1 cellular context compared by ENCODE assay signal in genomic region chr5:96189987-96190386, GRCh38.
TF ChIP-seq lines count a peak whose summit lies in the region.

No MANE protein-coding gene starts in this region.

TF ChIP-seq in GM23338, 12 proteins besides CTCF, POLR2A, EP300 and RAD21 (continued from another document):
- TF ChIP-seq ZNF462 (CRISPR knock-in tag; IDR thresholded peaks at IDR 0.05): no peak
- no peak for TF ChIP-seq JUNB (IDR thresholded peaks at IDR 0.05; ENCODE audit: unreplicated experiment)
- TF ChIP-seq, protein P1, sequence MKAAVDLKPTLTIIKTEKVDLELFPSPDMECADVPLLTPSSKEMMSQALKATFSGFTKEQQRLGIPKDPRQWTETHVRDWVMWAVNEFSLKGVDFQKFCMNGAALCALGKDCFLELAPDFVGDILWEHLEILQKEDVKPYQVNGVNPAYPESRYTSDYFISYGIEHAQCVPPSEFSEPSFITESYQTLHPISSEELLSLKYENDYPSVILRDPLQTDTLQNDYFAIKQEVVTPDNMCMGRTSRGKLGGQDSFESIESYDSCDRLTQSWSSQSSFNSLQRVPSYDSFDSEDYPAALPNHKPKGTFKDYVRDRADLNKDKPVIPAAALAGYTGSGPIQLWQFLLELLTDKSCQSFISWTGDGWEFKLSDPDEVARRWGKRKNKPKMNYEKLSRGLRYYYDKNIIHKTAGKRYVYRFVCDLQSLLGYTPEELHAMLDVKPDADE (IDR thresholded peaks at IDR 0.05): no peak
- no peak for TF ChIP-seq EZH2phosphoT487 (IDR thresholded peaks at IDR 0.05; ENCODE audit: unreplicated experiment)
- TF ChIP-seq, protein P2, sequence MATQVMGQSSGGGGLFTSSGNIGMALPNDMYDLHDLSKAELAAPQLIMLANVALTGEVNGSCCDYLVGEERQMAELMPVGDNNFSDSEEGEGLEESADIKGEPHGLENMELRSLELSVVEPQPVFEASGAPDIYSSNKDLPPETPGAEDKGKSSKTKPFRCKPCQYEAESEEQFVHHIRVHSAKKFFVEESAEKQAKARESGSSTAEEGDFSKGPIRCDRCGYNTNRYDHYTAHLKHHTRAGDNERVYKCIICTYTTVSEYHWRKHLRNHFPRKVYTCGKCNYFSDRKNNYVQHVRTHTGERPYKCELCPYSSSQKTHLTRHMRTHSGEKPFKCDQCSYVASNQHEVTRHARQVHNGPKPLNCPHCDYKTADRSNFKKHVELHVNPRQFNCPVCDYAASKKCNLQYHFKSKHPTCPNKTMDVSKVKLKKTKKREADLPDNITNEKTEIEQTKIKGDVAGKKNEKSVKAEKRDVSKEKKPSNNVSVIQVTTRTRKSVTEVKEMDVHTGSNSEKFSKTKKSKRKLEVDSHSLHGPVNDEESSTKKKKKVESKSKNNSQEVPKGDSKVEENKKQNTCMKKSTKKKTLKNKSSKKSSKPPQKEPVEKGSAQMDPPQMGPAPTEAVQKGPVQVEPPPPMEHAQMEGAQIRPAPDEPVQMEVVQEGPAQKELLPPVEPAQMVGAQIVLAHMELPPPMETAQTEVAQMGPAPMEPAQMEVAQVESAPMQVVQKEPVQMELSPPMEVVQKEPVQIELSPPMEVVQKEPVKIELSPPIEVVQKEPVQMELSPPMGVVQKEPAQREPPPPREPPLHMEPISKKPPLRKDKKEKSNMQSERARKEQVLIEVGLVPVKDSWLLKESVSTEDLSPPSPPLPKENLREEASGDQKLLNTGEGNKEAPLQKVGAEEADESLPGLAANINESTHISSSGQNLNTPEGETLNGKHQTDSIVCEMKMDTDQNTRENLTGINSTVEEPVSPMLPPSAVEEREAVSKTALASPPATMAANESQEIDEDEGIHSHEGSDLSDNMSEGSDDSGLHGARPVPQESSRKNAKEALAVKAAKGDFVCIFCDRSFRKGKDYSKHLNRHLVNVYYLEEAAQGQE (IDR thresholded peaks at IDR 0.05; ENCODE audit: unreplicated experiment): no peak
- TF ChIP-seq STAT1 (IDR thresholded peaks at IDR 0.05; ENCODE audit: unreplicated experiment): no peak
TF ChIP-seq in GM23338: peak in this region for 0.
